Comparison of ENCODE assay signal across 1 cellular context in the genomic region with DNA sequence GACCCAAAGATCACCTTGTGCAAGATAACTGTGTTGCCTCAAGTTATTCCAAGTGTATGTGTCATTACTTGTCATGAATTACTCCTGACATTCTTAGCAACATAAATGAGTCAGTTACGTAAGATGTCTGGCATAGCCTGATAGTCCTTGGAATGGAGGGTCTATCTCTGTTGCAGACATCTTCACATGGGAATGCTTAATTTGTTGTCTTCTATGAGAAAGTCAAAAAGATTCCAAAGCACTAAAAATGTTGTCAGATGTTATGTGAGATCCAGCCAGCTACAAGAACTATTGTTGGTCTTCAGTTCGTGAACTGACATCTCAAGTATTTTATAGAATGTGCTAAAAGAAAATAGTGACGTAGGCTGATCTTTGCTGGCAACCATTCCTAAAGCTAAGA.
TF ChIP-seq lines count a peak whose summit lies in the region.

No MANE protein-coding gene starts in this region.

TF ChIP-seq in IMR-90, 13 proteins besides CTCF, POLR2A, EP300 and RAD21 (continued from another document):
- TF ChIP-seq, protein P1, sequence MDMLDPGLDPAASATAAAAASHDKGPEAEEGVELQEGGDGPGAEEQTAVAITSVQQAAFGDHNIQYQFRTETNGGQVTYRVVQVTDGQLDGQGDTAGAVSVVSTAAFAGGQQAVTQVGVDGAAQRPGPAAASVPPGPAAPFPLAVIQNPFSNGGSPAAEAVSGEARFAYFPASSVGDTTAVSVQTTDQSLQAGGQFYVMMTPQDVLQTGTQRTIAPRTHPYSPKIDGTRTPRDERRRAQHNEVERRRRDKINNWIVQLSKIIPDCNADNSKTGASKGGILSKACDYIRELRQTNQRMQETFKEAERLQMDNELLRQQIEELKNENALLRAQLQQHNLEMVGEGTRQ (IDR thresholded peaks at IDR 0.05; ENCODE audit: low read depth, low read length), result no peak
- no peak for TF ChIP-seq RCOR1 (IDR thresholded peaks at IDR 0.05; ENCODE audit: insufficient replicate concordance, low read length)
TF ChIP-seq in IMR-90: peak in this region for 2.
